ENCODE assay signal across 10 cellular contexts in the genomic region with DNA sequence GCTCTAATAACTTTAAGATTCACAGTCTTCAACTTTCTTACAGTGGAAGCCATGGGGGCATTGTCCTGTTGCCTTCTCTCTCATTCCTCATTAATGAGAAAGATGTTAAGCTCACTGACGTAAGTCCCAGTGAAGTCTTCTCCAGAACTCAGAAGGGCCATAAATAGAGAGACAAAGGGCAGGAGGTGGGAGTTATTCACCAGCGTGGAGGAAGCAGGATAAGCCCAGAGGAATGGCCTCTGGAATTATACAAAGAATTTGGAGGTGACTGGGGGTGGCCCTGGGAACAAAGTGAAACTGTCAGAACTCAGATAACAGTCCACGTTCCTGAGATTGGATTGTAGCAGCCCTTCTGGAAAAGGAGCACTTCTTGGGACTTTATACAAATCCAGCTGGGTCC. TPM values are rescaled to one million over a fixed set of nuclear protein-coding genes. Genes with fewer than 3 reads are reported as not detected.
DNase-seq lines count a peak whose midpoint lies in the region; TF ChIP-seq lines count a peak whose summit lies in the region.
"Had no signal": no experiment of that assay in that cellular context is flagged by ENCODE, and none has a peak within 500 bp of the region (broad histone marks: within the 10 kb centered on the region; RNA-seq: fewer than 3 reads in every experiment).

No MANE protein-coding gene starts in this region.

- H3K79me2 ChIP-seq in H9 (ENCODE audit: insufficient read depth, low read length) = peaks cover 3% of the 10 kb centered on the region; the same call in 1 of the 2 replicates

- H3K4me1 ChIP-seq in H9 (ENCODE audit: insufficient read depth, low read length) (peaks cover 12% of the 10 kb centered on the region), thyroid gland (peaks cover 5% of the 10 kb centered on the region in 2 donors)

- no peak for TF ChIP-seq POLR2A in thyroid gland (IDR thresholded peaks at IDR 0.05)

- H3K9me3 ChIP-seq in H9 (ENCODE audit: control insufficient read depth, low read depth, low read length) (no peaks in the 10 kb centered on the region), thyroid gland (no peaks in the 10 kb centered on the region)

- H2AFZ ChIP-seq in H9 (ENCODE audit: low read length) = no peak overlapping the region

- no peaks in the 10 kb centered on the region for H3K23me2 ChIP-seq in H9 (ENCODE audit: insufficient read length, low read depth, low read length, poor library complexity, severe bottlenecking)

- peaks cover 41 to 60% of the 10 kb centered on the region in 2 experiments for H3K4me1 Mint-ChIP-seq in H9
- H3K4me1 Mint-ChIP-seq: B cell had no signal

- intact Hi-C loops in thyroid gland (cut with DNase I) = no loop called here

- TF ChIP-seq CTCF in H9 (conservative IDR thresholded peaks at IDR 0.05) = no peak
- no peak for TF ChIP-seq CTCF in thyroid gland (IDR thresholded peaks at IDR 0.05)

- H3K14ac ChIP-seq in H9 (ENCODE audit: insufficient read depth, low read length) = no peak overlapping the region

- H3K4me3 Mint-ChIP-seq in H9 = no peak overlapping the region
- H3K4me3 Mint-ChIP-seq: B cell had no signal

- H4K5ac ChIP-seq in H9 (ENCODE audit: insufficient read length, low read depth, low read length) = no peak overlapping the region

- H3K27me3 ChIP-seq in H9 (ENCODE audit: insufficient read depth, low read length) = no peaks in the 10 kb centered on the region
- no peaks in the 10 kb centered on the region for H3K27me3 ChIP-seq in thyroid gland

- H3K27ac Mint-ChIP-seq in H9 = no peak overlapping the region
- H3K27ac Mint-ChIP-seq: B cell had no signal

- no peak overlapping the region for H2BK12ac ChIP-seq in H9 (ENCODE audit: insufficient read length, low read depth, low read length)

- H3K4me3 ChIP-seq in skeletal muscle cell (ENCODE audit: low read depth, low read length) (no peak overlapping the region), thyroid gland (replicated peaks in 1 of 3) (no peak overlapping the region)

- H3K27me3 Mint-ChIP-seq in H9 (ENCODE audit: low read depth) = no peaks in the 10 kb centered on the region

- no peak overlapping the region for H3T11ph ChIP-seq in H9 (ENCODE audit: low read length)

- peak overlapping the region; percentile 47 for H4K91ac ChIP-seq in H9 (ENCODE audit: insufficient read length, low read depth, low read length)

- no peak overlapping the region for H3K27ac ChIP-seq in H9 (ENCODE audit: insufficient read length, low read depth, low read length)
- peak overlapping the region in 1 of 3 donors; percentile 4 for H3K27ac ChIP-seq in thyroid gland

- H4K20me1 ChIP-seq in H9 (ENCODE audit: control insufficient read depth, insufficient read depth, insufficient read length) = no peaks in the 10 kb centered on the region

- H4K8ac ChIP-seq in H9 (replicated peaks; ENCODE audit: insufficient read length, low read depth, low read length) = no peak overlapping the region

- DNase-seq in H9 = no peak
- DNase-seq in dermis blood vessel endothelial cell = peak; percentile 76
- DNase-seq in left kidney (ENCODE audit: low read depth, low spot score) = peak; percentile 53
- peak; percentile 6 for DNase-seq in skeletal muscle cell (ENCODE audit: low read depth)
- no peak for DNase-seq in thyroid gland
- DNase-seq in NCI-H146 treated with DMSO at 0.1 percent for 48 hours (lab: John Stamatoyannopoulos, UW; ENCODE audit: unreplicated experiment) = no peak
- DNase-seq in stimulated activated CD4-positive, alpha-beta T cell treated with anti-CD3 and anti-CD28 coated beads, Interleukin-4, amount 100 ng/mL, for 4 hours = no peak
- no peak for DNase-seq in NCI-H82 treated with DMSO at 0.1 percent for 48 hours (lab: John Stamatoyannopoulos, UW; ENCODE audit: unreplicated experiment)
- DNase-seq: NCI-H524 had no signal

- H2BK120ac ChIP-seq in H9 (ENCODE audit: low read depth, low read length, poor library complexity, severe bottlenecking) = no peak overlapping the region

- no peaks in the 10 kb centered on the region for H3K9me3 Mint-ChIP-seq in H9

- no peak overlapping the region for H3K56ac ChIP-seq in H9 (ENCODE audit: insufficient read length, low read depth, low read length)

- H2BK15ac ChIP-seq in H9 (ENCODE audit: low read depth, low read length) = no peak overlapping the region

- H3K18ac ChIP-seq in H9 (ENCODE audit: insufficient read length, low read depth, low read length) = no peak overlapping the region

- H3K4ac ChIP-seq in H9 (ENCODE audit: low read depth, low read length) = no peak overlapping the region

- H2BK20ac ChIP-seq in H9 (ENCODE audit: low read depth, low read length, poor library complexity, severe bottlenecking) = peak overlapping the region; percentile 86

- H3K79me1 ChIP-seq in H9 (ENCODE audit: insufficient read depth, low read depth, low read length, poor library complexity, severe bottlenecking) = no peaks in the 10 kb centered on the region

- WGBS in H9 (ENCODE audit: extremely low coverage, insufficient read length, low lambda C conversion rate) = no CpG with 5 or more reads among the region's 3 CpGs
- 44 to 61% methylated on average over 3 of the region's 3 CpGs for WGBS in thyroid gland, 2 donors

- H3K36me3 ChIP-seq in thyroid gland = no peaks in the 10 kb centered on the region

- H2BK5ac ChIP-seq in H9 (ENCODE audit: insufficient read length, low read length) = no peak overlapping the region

- H3K9ac ChIP-seq in H9 (ENCODE audit: extremely low read depth, insufficient read length, low read length) = no peak overlapping the region

- H3K23ac ChIP-seq in H9 (ENCODE audit: insufficient read length, low read depth, low read length) = no peak overlapping the region

- no peak overlapping the region for H3K4me2 ChIP-seq in H9 (ENCODE audit: insufficient read depth, insufficient read length, low read length)

- no peaks in the 10 kb centered on the region for H3K36me3 Mint-ChIP-seq in H9 (ENCODE audit: insufficient read depth in 1 of 3, low read depth in 3 of 3)

- no peak overlapping the region for H2AK5ac ChIP-seq in H9 (ENCODE audit: insufficient read length, low read length)

RNA-seq across cellular contexts. Expression of gene SORBS1, which starts 52.4 kb away (rescaled TPM):
- 21.5 and 24.3 TPM in 2 replicates for total RNA-seq in H9 (2021)
- 0.68 and 3.6 TPM in 2 replicates for total RNA-seq in dermis blood vessel endothelial cell
- total RNA-seq in thyroid gland = 10 to 100 TPM; 21.5 to 65.8 (median 30.1) TPM

Comparison
In these comparisons a context has a peak if more than half of its experiments do, and no peak if none do; other contexts are left out.
1. DNase-seq: peak in dermis blood vessel endothelial cell (single experiment), left kidney (single experiment) and skeletal muscle cell (single experiment); none in H9 (single experiment), thyroid gland (0 of 2), NCI-H146 treated with DMSO at 0.1 percent for 48 hours (single experiment), stimulated activated CD4-positive, alpha-beta T cell treated with anti-CD3 and anti-CD28 coated beads, Interleukin-4, amount 100 ng/mL, for 4 hours (0 of 2) and NCI-H82 treated with DMSO at 0.1 percent for 48 hours (single experiment).